In the genomic region with DNA sequence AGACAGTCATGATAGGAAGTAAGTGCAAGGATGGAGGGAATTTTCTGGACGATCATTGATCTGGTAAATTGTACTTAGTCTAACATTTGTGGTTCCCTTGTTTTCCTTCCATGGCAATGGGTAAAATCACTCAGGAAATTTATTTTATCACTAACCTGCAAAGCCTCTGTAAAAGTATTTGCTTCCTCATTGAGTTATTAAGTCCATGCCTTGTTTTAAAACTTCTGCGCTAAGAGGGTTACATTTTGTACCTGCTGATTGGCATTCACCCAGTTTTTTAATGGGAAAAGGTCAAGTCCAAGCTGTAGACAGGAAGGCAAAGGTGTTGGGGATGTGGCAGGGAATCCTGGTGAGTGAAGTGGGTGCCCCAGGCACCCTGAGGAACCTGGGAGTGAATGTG, we compare ENCODE assay signal across 18 cellular contexts.
"Had no signal": no experiment of that assay in that cellular context is flagged by ENCODE, and none has a peak within 500 bp of the region (broad histone marks: within the 10 kb centered on the region; RNA-seq: fewer than 3 reads in every experiment).

No MANE protein-coding gene starts in this region.

- DNase-seq: activated CD4-positive, alpha-beta T cell treated with anti-CD3 and anti-CD28 coated beads for 1 hour; activated CD4-positive, alpha-beta T cell treated with anti-CD3 and anti-CD28 coated beads, Interleukin-2, amount 50 U/mL, for 4 hours; activated gamma-delta T cell treated with Interleukin-2 at 50 U/mL for 16 hours; adrenal gland; effector CD4-positive, alpha-beta T cell; heart left ventricle; lower lobe of right lung; posterior cingulate gyrus; stimulated activated CD4-positive, alpha-beta T cell treated with anti-CD3 and anti-CD28 coated beads, Interleukin-2, amount 100 ng/mL, for 48 hours; SW 1271; T-helper 2 cell; upper lobe of left lung; WERI-Rb-1 had no signal

- H3K9me3 ChIP-seq: adrenal gland, gastroesophageal sphincter, heart left ventricle, lower lobe of right lung, suprapubic skin, upper lobe of left lung had no signal

- H3K36me3 ChIP-seq: adrenal gland, gastroesophageal sphincter, heart left ventricle, lower lobe of right lung, suprapubic skin, upper lobe of left lung, WERI-Rb-1 had no signal

- H3K4me1 ChIP-seq: adrenal gland had no signal

- H3K27ac ChIP-seq: adrenal gland, heart left ventricle, lower lobe of right lung, suprapubic skin, upper lobe of left lung, WERI-Rb-1 had no signal

- H3K27me3 ChIP-seq: adrenal gland, gastroesophageal sphincter, heart left ventricle, suprapubic skin, upper lobe of left lung had no signal

- ATAC-seq: activated naive CD4-positive, alpha-beta T cell treated with anti-CD3 and anti-CD28 coated beads, Interleukin-2, amount 50 U/mL, for 72 hours; esophagus mucosa; gastroesophageal sphincter; heart left ventricle; lower lobe of right lung; natural killer cell treated with Interleukin-12 subunit alpha and Interleukin-12 subunit beta and Interleukin-15 and Interleukin-18, amount 100 ng/mL, for 72 hours had no signal

- H3K4me3 ChIP-seq: adrenal gland, gastroesophageal sphincter, heart left ventricle, lower lobe of right lung, suprapubic skin, upper lobe of left lung had no signal
